In genomic region chr2:160515120-160515519, GRCh38 we compare ENCODE assay signal across 22 cellular contexts.
"Had no signal": no experiment of that assay in that cellular context is flagged by ENCODE, and none has a peak within 500 bp of the region (broad histone marks: within the 10 kb centered on the region; RNA-seq: fewer than 3 reads in every experiment).

No MANE protein-coding gene starts in this region.

- DNase-seq: activated CD4-positive, alpha-beta memory T cell treated with anti-CD3 and anti-CD28 coated beads for 36 hours; activated CD4-positive, alpha-beta T cell treated with anti-CD3 and anti-CD28 coated beads, Interleukin-2, amount 10 ng/mL, durations not matched to agents 7 days and 5 days; activated CD4-positive, CD25-positive, alpha-beta regulatory T cell treated with anti-CD3 and anti-CD28 coated beads, Interleukin-2, amount 50 U/mL, for 72 hours; activated CD8-positive, alpha-beta memory T cell treated with anti-CD3 and anti-CD28 coated beads, Interleukin-2, amount 50 U/mL, for 4 hours; activated gamma-delta T cell; activated naive CD4-positive, alpha-beta T cell treated with anti-CD3 and anti-CD28 coated beads, Interleukin-2, amount 10 ng/mL, durations not matched to agents 7 days and 5 days; activated T-cell treated with anti-CD3 and anti-CD28 coated beads, Interleukin-2, amount 50 U/mL, for 1 hour; amniotic stem cell; body of pancreas; central memory CD4-positive, alpha-beta T cell; MG63; MV-4-11; NCI-H1092 treated with DMSO at 0.1 percent for 48 hours; NCI-H1417 treated with DMSO at 0.1 percent for 48 hours; NCI-H1694; NCI-H2029 treated with DMSO at 0.1 percent for 48 hours; NCI-H510A treated with DMSO at 0.1 percent for 48 hours; NCI-H69; SHP77 treated with DMSO at 0.1 percent for 48 hours had no signal

- H3K36me3 Mint-ChIP-seq: activated CD4-positive, alpha-beta memory T cell treated with anti-CD3 and anti-CD28 coated beads for 36 hours; activated naive CD4-positive, alpha-beta T cell treated with anti-CD3 and anti-CD28 coated beads, Interleukin-2, amount 10 ng/mL, durations not matched to agents 7 days and 5 days had no signal

- H3K4me3 ChIP-seq: ascending aorta, body of pancreas, MG63 had no signal

- H3K9me3 Mint-ChIP-seq: activated CD4-positive, alpha-beta memory T cell treated with anti-CD3 and anti-CD28 coated beads for 36 hours; activated naive CD4-positive, alpha-beta T cell treated with anti-CD3 and anti-CD28 coated beads, Interleukin-2, amount 10 ng/mL, durations not matched to agents 7 days and 5 days; T-helper 1 cell treated with Interleukin-12 subunit alpha and Interleukin-12 subunit beta and Interleukin-4 antibody, amounts not matched to agents 30 μg/mL and 1 μg/mL, for 36 hours had no signal

- H3K27ac ChIP-seq: ascending aorta, body of pancreas had no signal

- H3K27me3 ChIP-seq: ascending aorta, body of pancreas, MG63 had no signal

- H3K36me3 ChIP-seq: ascending aorta, MG63 had no signal

- H3K4me3 Mint-ChIP-seq: activated CD4-positive, alpha-beta memory T cell treated with anti-CD3 and anti-CD28 coated beads for 36 hours; activated CD4-positive, alpha-beta T cell treated with anti-CD3 and anti-CD28 coated beads, Interleukin-2, amount 10 ng/mL, durations not matched to agents 7 days and 5 days; activated naive CD4-positive, alpha-beta T cell treated with anti-CD3 and anti-CD28 coated beads, Interleukin-2, amount 10 ng/mL, durations not matched to agents 7 days and 5 days; T-helper 1 cell treated with Interleukin-12 subunit alpha and Interleukin-12 subunit beta and Interleukin-4 antibody, amounts not matched to agents 30 μg/mL and 1 μg/mL, for 36 hours had no signal

- ATAC-seq: body of pancreas had no signal

- H3K27ac Mint-ChIP-seq: activated CD4-positive, alpha-beta memory T cell treated with anti-CD3 and anti-CD28 coated beads for 36 hours; activated CD4-positive, alpha-beta T cell treated with anti-CD3 and anti-CD28 coated beads, Interleukin-2, amount 10 ng/mL, durations not matched to agents 7 days and 5 days; activated naive CD4-positive, alpha-beta T cell treated with anti-CD3 and anti-CD28 coated beads, Interleukin-2, amount 10 ng/mL, durations not matched to agents 7 days and 5 days; T-helper 1 cell treated with Interleukin-12 subunit alpha and Interleukin-12 subunit beta and Interleukin-4 antibody, amounts not matched to agents 30 μg/mL and 1 μg/mL, for 36 hours had no signal

- FAIRE-seq: RCC 7860 had no signal

- H3K9me3 ChIP-seq: ascending aorta, body of pancreas, MG63 had no signal

- H3K27me3 Mint-ChIP-seq: activated CD4-positive, alpha-beta memory T cell treated with anti-CD3 and anti-CD28 coated beads for 36 hours; activated CD4-positive, alpha-beta T cell treated with anti-CD3 and anti-CD28 coated beads, Interleukin-2, amount 10 ng/mL, durations not matched to agents 7 days and 5 days; activated naive CD4-positive, alpha-beta T cell treated with anti-CD3 and anti-CD28 coated beads, Interleukin-2, amount 10 ng/mL, durations not matched to agents 7 days and 5 days had no signal

- H3K4me1 ChIP-seq: ascending aorta, body of pancreas had no signal
